Comparison of ENCODE assay signal across 9 cellular contexts in genomic region chr5:40409600-40409999, GRCh38.
DNase-seq lines count a peak whose midpoint lies in the region; ATAC-seq, FAIRE-seq and TF ChIP-seq lines count a peak whose summit lies in the region.
"Had no signal": no experiment of that assay in that cellular context is flagged by ENCODE, and none has a peak within 500 bp of the region (broad histone marks: within the 10 kb centered on the region; RNA-seq: fewer than 3 reads in every experiment).

No MANE protein-coding gene starts in this region.

- POLR2A ChIA-PET in activated CD4-positive, alpha-beta memory T cell treated with anti-CD3 and anti-CD28 coated beads for 36 hours (lab: Charles Lee) = interaction anchor here (0.9 to 3.3 kb wide), 16 partner anchors 8 to 404 kb away, joined by 3 to 39 read pairs (median 10); partner anchors contain the start of gene PTGER4

- dilution Hi-C loops in keratinocyte (cut with MboI; ENCODE audit: extremely low pct_ligation_motif_present, low sequenced_read_pairs) = no loop called here

- no peaks in the 10 kb centered on the region for H3K79me2 ChIP-seq in keratinocyte (ENCODE audit: control insufficient read depth, insufficient read depth, low read length)

- no peaks in the 10 kb centered on the region for H3K27me3 Mint-ChIP-seq in activated CD4-positive, alpha-beta memory T cell treated with anti-CD3 and anti-CD28 coated beads for 36 hours

- peak overlapping the region; percentile 95 for H3K27ac ChIP-seq in keratinocyte (ENCODE audit: control insufficient read depth, insufficient read depth, low read length)
- no peak overlapping the region for H3K27ac ChIP-seq in aorta (ENCODE audit: low read depth in 1 of 2, low read length in 2 of 2)

- TF ChIP-seq CTCF in keratinocyte (optimal IDR thresholded peaks at IDR 0.05 in 1 of 3, IDR thresholded peaks at IDR 0.05 in 1 of 3, conservative IDR thresholded peaks at IDR 0.05 in 1 of 3; ENCODE audit: extremely low read depth in 1 of 3, insufficient read depth in 2 of 3, low read length in 3 of 3) = no peak

- H3K4me3 Mint-ChIP-seq in activated CD4-positive, alpha-beta memory T cell treated with anti-CD3 and anti-CD28 coated beads for 36 hours = peak overlapping the region; percentile 66

- CTCF ChIA-PET in activated CD4-positive, alpha-beta memory T cell treated with anti-CD3 and anti-CD28 coated beads for 36 hours (lab: Charles Lee) = interaction anchor here (1.0 to 2.6 kb wide), 7 partner anchors 21 to 279 kb away, joined by 3 to 12 read pairs (median 5); no protein-coding TSS in a partner anchor

- no peaks in the 10 kb centered on the region for H3K9me1 ChIP-seq in keratinocyte (ENCODE audit: control insufficient read depth, extremely low read depth, insufficient read depth, low read length)

- H3K27me3 ChIP-seq in keratinocyte (ENCODE audit: control insufficient read depth, extremely low read depth, insufficient read depth, low read length) = no peaks in the 10 kb centered on the region
- H3K27me3 ChIP-seq in aorta (ENCODE audit: control insufficient read depth in 1 of 2, insufficient read depth in 2 of 2, low read length in 1 of 2) = no peaks in the 10 kb centered on the region

- no peaks in the 10 kb centered on the region for H4K20me1 ChIP-seq in keratinocyte (ENCODE audit: control insufficient read depth, extremely low read depth, insufficient read depth, low read length)

- H3K4me3 ChIP-seq in keratinocyte (ENCODE audit: control insufficient read depth in 2 of 3, extremely low read depth in 1 of 3, insufficient read depth in 2 of 3, low read depth in 1 of 3, low read length in 3 of 3) = peak overlapping the region in 1 of 3 experiments; percentile 27
- no peak overlapping the region for H3K4me3 ChIP-seq in aorta (ENCODE audit: low read length in 2 of 2)

- H3K9me3 ChIP-seq in keratinocyte (ENCODE audit: control insufficient read depth, low read depth, low read length) (no peaks in the 10 kb centered on the region), aorta (ENCODE audit: control insufficient read depth, low read length) (no peaks in the 10 kb centered on the region)

- peak; percentile 29 for FAIRE-seq in keratinocyte (lab: Jason Lieb, UNC)

- peaks cover 70% of the 10 kb centered on the region for H3K4me1 Mint-ChIP-seq in activated CD4-positive, alpha-beta memory T cell treated with anti-CD3 and anti-CD28 coated beads for 36 hours (ENCODE audit: low read depth)

- H2AFZ ChIP-seq in keratinocyte (ENCODE audit: control insufficient read depth, low read length) = no peak overlapping the region

- peaks cover 14% of the 10 kb centered on the region for H3K36me3 Mint-ChIP-seq in activated CD4-positive, alpha-beta memory T cell treated with anti-CD3 and anti-CD28 coated beads for 36 hours

- peak overlapping the region; percentile 99 for H3K27ac Mint-ChIP-seq in activated CD4-positive, alpha-beta memory T cell treated with anti-CD3 and anti-CD28 coated beads for 36 hours

- H3K9me3 Mint-ChIP-seq in activated CD4-positive, alpha-beta memory T cell treated with anti-CD3 and anti-CD28 coated beads for 36 hours = no peaks in the 10 kb centered on the region

- peaks cover 55% of the 10 kb centered on the region for H3K4me1 ChIP-seq in keratinocyte (ENCODE audit: control insufficient read depth, extremely low read depth, insufficient read depth, low read length)
- no peaks in the 10 kb centered on the region for H3K4me1 ChIP-seq in aorta (ENCODE audit: control insufficient read depth in 1 of 2, insufficient read depth in 2 of 2, low read length in 2 of 2)

- no peak overlapping the region for H3K9ac ChIP-seq in keratinocyte (ENCODE audit: control insufficient read depth, extremely low read depth, insufficient read depth, low read length)

- intact Hi-C loops in activated CD4-positive, alpha-beta memory T cell treated with anti-CD3 and anti-CD28 coated beads for 36 hours (cut with micrococcal nuclease) = loop anchor here (5.0 to 10.0 kb wide), 2 partner anchors 348 to 1235 kb away; partner anchors contain the start of gene TTC33
- intact Hi-C loops in aorta (cut with DNase I) = no loop called here

- peak; percentile 17 for ATAC-seq in aorta (ENCODE audit: low FRiP score)

- 61 to 70% methylated on average over 4 of the region's 4 CpGs for whole genome bisulfite sequencing in aorta, 2 donors

- H3K36me3 ChIP-seq in keratinocyte (ENCODE audit: control insufficient read depth in 2 of 2, extremely low read depth in 1 of 2, insufficient read depth in 2 of 2, low read length in 2 of 2) (no peaks in the 10 kb centered on the region), aorta (ENCODE audit: control insufficient read depth in 1 of 2, insufficient read depth in 2 of 2, low read length in 1 of 2) (no peaks in the 10 kb centered on the region)

- peak; percentile 27 to 77 (median 45) for DNase-seq in stimulated activated naive CD4-positive, alpha-beta T cell (lab: John Stamatoyannopoulos, UW)
- no peak for DNase-seq in stimulated activated naive CD4-positive, alpha-beta T cell treated with Interleukin-2 at 50 U/mL for 16 hours (lab: John Stamatoyannopoulos, UW)
- DNase-seq in activated CD4-positive, alpha-beta memory T cell treated with anti-CD3 and anti-CD28 coated beads for 36 hours = peak; percentile 64
- DNase-seq in keratinocyte (ENCODE audit: low read depth, low spot score) = no peak
- peak in 1 of 2 donors; percentile 55 for DNase-seq in aorta
- DNase-seq in HCEC 1CT = no peak
- no peak for DNase-seq in NCI-H128 (lab: John Stamatoyannopoulos, UW; ENCODE audit: unreplicated experiment)
- DNase-seq in A172 (ENCODE audit: low spot score) = no peak
- DNase-seq: NCI-H2081 treated with DMSO at 0.1 percent for 48 hours had no signal

- H3K4me2 ChIP-seq in keratinocyte (ENCODE audit: control insufficient read depth, extremely low read depth, insufficient read depth, low read depth, low read length) = peak overlapping the region; percentile 83

Comparison
In these comparisons a context has a peak if more than half of its experiments do, and no peak if none do; other contexts are left out.
1. DNase-seq: peak in stimulated activated naive CD4-positive, alpha-beta T cell (6 of 6) and activated CD4-positive, alpha-beta memory T cell treated with anti-CD3 and anti-CD28 coated beads for 36 hours (single experiment); none in stimulated activated naive CD4-positive, alpha-beta T cell treated with Interleukin-2 at 50 U/mL for 16 hours (single experiment), keratinocyte (single experiment), HCEC 1CT (single experiment), NCI-H128 (single experiment) and A172 (single experiment).